In genomic region chr19:2050991-2051770, GRCh38 we compare ENCODE assay signal across 1 cellular context.
TF ChIP-seq lines count a peak whose summit lies in the region.

Gene MKNK2 (minus strand): TSS chr19:2051244. CDS start chr19:2050851, 393 bp downstream.

TF ChIP-seq in K562, 482 proteins besides CTCF, POLR2A, EP300 and RAD21 (continued from another document and continues in another):
- peak; percentile 31; the same call in 1 of the 2 replicates for TF ChIP-seq ESRRA (IDR thresholded peaks at IDR 0.05; ENCODE audit: borderline replicate concordance, low read depth)
- no peak for TF ChIP-seq ARID3A (IDR thresholded peaks at IDR 0.05; ENCODE audit: borderline replicate concordance, low read depth, low read length)
- TF ChIP-seq MGA (IDR thresholded peaks at IDR 0.05) = no peak
- TF ChIP-seq PTRF (tag; IDR thresholded peaks at IDR 0.05) = no peak
- TF ChIP-seq WHSC1 (IDR thresholded peaks at IDR 0.05; ENCODE audit: low read length) = no peak
- TF ChIP-seq FOXO4 (CRISPR knock-in tag; IDR thresholded peaks at IDR 0.05) = no peak; the same call in 1 of the 2 replicates
- no peak; the same call in 1 of the 2 replicates for TF ChIP-seq ARID3B (CRISPR knock-in tag; IDR thresholded peaks at IDR 0.05; ENCODE audit: borderline replicate concordance)
- TF ChIP-seq CHAMP1 (IDR thresholded peaks at IDR 0.05) = no peak
- no peak for TF ChIP-seq XRCC3 (IDR thresholded peaks at IDR 0.05)
- peak; percentile 70 for TF ChIP-seq HCFC1 (IDR thresholded peaks at IDR 0.05; ENCODE audit: low read depth, low read length)
- TF ChIP-seq U2AF2 (optimal IDR thresholded peaks at IDR 0.05; ENCODE audit: low read depth, low read length) = no peak
- TF ChIP-seq ZNF134 (CRISPR knock-in tag; conservative IDR thresholded peaks at IDR 0.05) = no peak
- no peak for TF ChIP-seq ZNF354B (CRISPR knock-in tag; IDR thresholded peaks at IDR 0.05)
- TF ChIP-seq TCF3 (CRISPR knock-in tag; IDR thresholded peaks at IDR 0.05) = no peak
- TF ChIP-seq BHLHE40 (IDR thresholded peaks at IDR 0.05; ENCODE audit: low read length) = no peak; the same call in 1 of the 2 replicates
- TF ChIP-seq ZNF12 (CRISPR knock-in tag; IDR thresholded peaks at IDR 0.05) = no peak
- no peak for TF ChIP-seq SMARCB1 (IDR thresholded peaks at IDR 0.05; ENCODE audit: insufficient read length, low read depth)
- TF ChIP-seq KAT8 (IDR thresholded peaks at IDR 0.05; ENCODE audit: low read depth) = no peak
- no peak for TF ChIP-seq ZNF77 (CRISPR knock-in tag; IDR thresholded peaks at IDR 0.05)
- peak; percentile 92 for TF ChIP-seq SMAD1 (IDR thresholded peaks at IDR 0.05; ENCODE audit: low read depth, low read length, partially characterized antibody)
- TF ChIP-seq BRD9 (IDR thresholded peaks at IDR 0.05; ENCODE audit: low read depth, partially characterized antibody) = no peak
- TF ChIP-seq ELF1 (tag; IDR thresholded peaks at IDR 0.05) = no peak; the same call in 1 of the 2 replicates
- no peak for TF ChIP-seq ZNF76 (CRISPR knock-in tag; IDR thresholded peaks at IDR 0.05; ENCODE audit: borderline replicate concordance)
- 0 out of 2 replicates have a peak, but pooled peaks have one; percentile 57 for TF ChIP-seq ATF6 (CRISPR knock-in tag; IDR thresholded peaks at IDR 0.05)
- TF ChIP-seq RHOXF2B (CRISPR knock-in tag; conservative IDR thresholded peaks at IDR 0.05) = no peak
- TF ChIP-seq KDM1A (IDR thresholded peaks at IDR 0.05) = peak; percentile 86 to 95
